Comparison of ENCODE assay signal across 8 cellular contexts in genomic region chr16:87391950-87392822, GRCh38. TPM values are rescaled to one million over a fixed set of nuclear protein-coding genes. Genes with fewer than 3 reads are reported as not detected.
DNase-seq lines count a peak whose midpoint lies in the region; ATAC-seq and TF ChIP-seq lines count a peak whose summit lies in the region.

Gene MAP1LC3B (plus strand): TSS chr16:87392336. CDS start chr16:87392428, 92 bp downstream.

- peak; percentile 51 for ATAC-seq in GM21619 (IDR thresholded peaks at IDR 0.05; ENCODE audit: unreplicated experiment)

- BruUV-seq in PC-9 (replicated peaks; lab: Mats Ljungman, UMichigan) = no TSS peak

- POLR2A ChIA-PET in PC-9 (lab: Charles Lee; ENCODE audit: unreplicated experiment) = no interaction called here

- H3K4me2 ChIP-seq in PC-9 = peak within 1 kb of the TSS; percentile 91

- H3K9me2 ChIP-seq in PC-9 (ENCODE audit: insufficient read depth) = no peaks in the 10 kb centered on the region

- no peak for TF ChIP-seq CTCF in PC-9 (conservative IDR thresholded peaks at IDR 0.05)
- TF ChIP-seq CTCF in epithelial cell of proximal tubule (conservative IDR thresholded peaks at IDR 0.05; ENCODE audit: low read depth, low read length) = no peak

- H3K4me3 ChIP-seq in PC-9 (peak within 1 kb of the TSS; percentile 92), epithelial cell of proximal tubule (ENCODE audit: low read depth, low read length) (peak within 1 kb of the TSS; percentile 72), mucosa of stomach (ENCODE audit: low read length) (peak within 1 kb of the TSS; percentile 57)

- peaks cover 40% of the 10 kb centered on the region for H4K20me1 ChIP-seq in PC-9 (ENCODE audit: insufficient read depth)

- H3K27ac ChIP-seq in PC-9 = peak within 1 kb of the TSS; percentile 76

- in situ Hi-C loops in KBM-7 (cut with MboI; ENCODE audit: low pct_unique_long_range_greater_than_20kb, low sequenced_read_pairs) = no loop called here

- H3K27me3 ChIP-seq in PC-9 (ENCODE audit: insufficient read depth, low read depth) = no peaks in the 10 kb centered on the region
- H3K27me3 ChIP-seq in mucosa of stomach (ENCODE audit: control insufficient read depth, insufficient read depth, low read length) = no peaks in the 10 kb centered on the region

- no peaks in the 10 kb centered on the region for H3K36me3 ChIP-seq in PC-9 (ENCODE audit: low read depth)
- H3K36me3 ChIP-seq in mucosa of stomach (ENCODE audit: control insufficient read depth, insufficient read depth, low read length) = no peaks in the 10 kb centered on the region

- peak within 1 kb of the TSS; percentile 70; the same call in 1 of the 2 replicates for H2AFZ ChIP-seq in PC-9

- H3K9ac ChIP-seq in mucosa of stomach (ENCODE audit: low read length) = peak within 1 kb of the TSS; percentile 96

- H3K79me2 ChIP-seq in PC-9 (ENCODE audit: low read depth) = peaks cover 42% of the 10 kb centered on the region

- DNase-seq in DMS153 (lab: John Stamatoyannopoulos, UW) = peak; percentile 91
- peak; percentile 98 for DNase-seq in KBM-7
- DNase-seq in PC-9 = peak; percentile 84 to 98
- DNase-seq in activated T-cell treated with anti-CD3 and anti-CD28 coated beads, Interleukin-2, amount 50 U/mL, for 1 hour = peak; percentile 100
- no peak for DNase-seq in epithelial cell of proximal tubule (ENCODE audit: low read depth)
- DNase-seq in stimulated activated CD8-positive, alpha-beta memory T cell treated with anti-CD3 and anti-CD28 coated beads, Interleukin-4, amount 100 ng/mL, for 48 hours = peak; percentile 98

- peaks cover 20% of the 10 kb centered on the region for H3F3A ChIP-seq in PC-9 (ENCODE audit: insufficient read depth, low read depth)

- H3K9me3 ChIP-seq in PC-9 (ENCODE audit: insufficient read depth, low read depth) (no peaks in the 10 kb centered on the region), mucosa of stomach (ENCODE audit: control insufficient read depth, low read length) (no peaks in the 10 kb centered on the region)

- peaks cover 38% of the 10 kb centered on the region for H3K4me1 ChIP-seq in PC-9 (replicated peaks; ENCODE audit: insufficient read depth)
- peaks cover 32% of the 10 kb centered on the region for H3K4me1 ChIP-seq in mucosa of stomach (ENCODE audit: control insufficient read depth, insufficient read depth, low read length)

- intact Hi-C loops in PC-9 (cut with micrococcal nuclease; ENCODE audit: unreplicated experiment) = loop anchor here (2.0 to 5.0 kb wide), 4 partner anchors 15 to 830 kb away; partner anchors contain the start of genes KLHDC4 and SLC7A5

- CTCF ChIA-PET in PC-9 (lab: Charles Lee) = no interaction called here

RNA-seq across cellular contexts. Expression of gene MAP1LC3B, which starts in this region (rescaled TPM):
- 37.0 and 45.3 TPM in 2 replicates for total RNA-seq in PC-9 (2021)
- total RNA-seq in epithelial cell of proximal tubule = 39.3 and 39.5 TPM in 2 replicates
